1 cellular context compared by ENCODE assay signal in genomic region chr17:75129576-75129975, GRCh38.
TF ChIP-seq lines count a peak whose summit lies in the region.

No MANE protein-coding gene starts in this region.

TF ChIP-seq in HCT116, 20 proteins besides CTCF, POLR2A, EP300 and RAD21:
- TF ChIP-seq SP1 (IDR thresholded peaks at IDR 0.05; ENCODE audit: low read depth) (no peak), POLR2AphosphoS5 (IDR thresholded peaks at IDR 0.05; ENCODE audit: low read depth, low read length) (no peak), SRF (IDR thresholded peaks at IDR 0.05; ENCODE audit: low read depth) (no peak), MAX (IDR thresholded peaks at IDR 0.05) (no peak), ZNF274 (IDR thresholded peaks at IDR 0.05; ENCODE audit: low read depth, low read length) (no peak), TCF7L2 (IDR thresholded peaks at IDR 0.05; ENCODE audit: borderline replicate concordance, extremely low read depth, insufficient read depth, insufficient read length) (no peak), ZBTB33 (IDR thresholded peaks at IDR 0.05; ENCODE audit: extremely low read depth, insufficient replicate concordance, low read length) (no peak), YY1 (IDR thresholded peaks at IDR 0.05; ENCODE audit: extremely low read depth, insufficient replicate concordance, low read depth, low read length) (no peak), ATF3 (IDR thresholded peaks at IDR 0.05) (no peak), CBX3 (IDR thresholded peaks at IDR 0.05; ENCODE audit: low read depth) (no peak), REST (IDR thresholded peaks at IDR 0.05; ENCODE audit: low read depth) (no peak), EZH2phosphoT487 (IDR thresholded peaks at IDR 0.05; ENCODE audit: borderline replicate concordance) (no peak)
TF ChIP-seq in HCT116: peak in this region for 0.
